ENCODE assay signal across 16 cellular contexts in genomic region chr1:226466301-226466700, GRCh38.
"Had no signal": no experiment of that assay in that cellular context is flagged by ENCODE, and none has a peak within 500 bp of the region (broad histone marks: within the 10 kb centered on the region; RNA-seq: fewer than 3 reads in every experiment).

No MANE protein-coding gene starts in this region.

- DNase-seq: activated CD4-positive, alpha-beta T cell treated with anti-CD3 and anti-CD28 coated beads for 4 hours; activated CD8-positive, alpha-beta memory T cell treated with anti-CD3 and anti-CD28 coated beads, Interleukin-2, amount 50 U/mL, for 4 hours; activated CD8-positive, alpha-beta T cell treated with anti-CD3 and anti-CD28 coated beads for 36 hours; activated gamma-delta T cell treated with Interleukin-2 at 50 U/mL for 16 hours; activated naive CD8-positive, alpha-beta T cell treated with anti-CD3 and anti-CD28 coated beads, Interleukin-2, amount 10 ng/mL, durations not matched to agents 7 days and 5 days; activated T-cell treated with anti-CD3 and anti-CD28 coated beads, Interleukin-2, amount 50 U/mL, for 72 hours; aorta; gastrocnemius medialis; left ventricle myocardium superior; mesendoderm; small intestine had no signal

- H3K9me3 ChIP-seq: gastrocnemius medialis had no signal

- ATAC-seq: activated CD8-positive, alpha-beta T cell treated with anti-CD3 and anti-CD28 coated beads for 36 hours; activated T-cell treated with anti-CD3 and anti-CD28 coated beads, Interleukin-2, amount 50 U/mL, for 72 hours; gastrocnemius medialis; left ventricle myocardium superior; stimulated activated effector memory CD8-positive, alpha-beta T cell treated with anti-CD3 and anti-CD28 coated beads, Interleukin-12 subunit alpha, Interleukin-12 subunit beta, amount 100 ng/mL, for 72 hours had no signal

- H3K4me1 Mint-ChIP-seq: activated naive CD8-positive, alpha-beta T cell treated with anti-CD3 and anti-CD28 coated beads, Interleukin-2, amount 10 ng/mL, durations not matched to agents 7 days and 5 days; neural progenitor cell had no signal

- H3K9me3 Mint-ChIP-seq: stimulated activated effector memory CD8-positive, alpha-beta T cell treated with anti-CD3 and anti-CD28 coated beads, Interleukin-12 subunit alpha, Interleukin-12 subunit beta, amount 100 ng/mL, for 72 hours had no signal

- H3K79me2 ChIP-seq: hepatocyte, parathyroid adenoma had no signal

- H3K27ac Mint-ChIP-seq: activated CD8-positive, alpha-beta T cell treated with anti-CD3 and anti-CD28 coated beads for 36 hours; activated naive CD8-positive, alpha-beta T cell treated with anti-CD3 and anti-CD28 coated beads, Interleukin-2, amount 10 ng/mL, durations not matched to agents 7 days and 5 days; activated T-cell treated with anti-CD3 and anti-CD28 coated beads, Interleukin-2, amount 50 U/mL, for 72 hours; neural progenitor cell; stimulated activated effector memory CD8-positive, alpha-beta T cell treated with anti-CD3 and anti-CD28 coated beads, Interleukin-12 subunit alpha, Interleukin-12 subunit beta, amount 100 ng/mL, for 72 hours; type B pancreatic cell had no signal

- H3K27me3 Mint-ChIP-seq: activated CD8-positive, alpha-beta T cell treated with anti-CD3 and anti-CD28 coated beads for 36 hours had no signal

- H3K27ac ChIP-seq: gastrocnemius medialis, hepatocyte, neural progenitor cell, parathyroid adenoma had no signal

- H3K36me3 ChIP-seq: gastrocnemius medialis, neural progenitor cell had no signal

- H3K36me3 Mint-ChIP-seq: activated naive CD8-positive, alpha-beta T cell treated with anti-CD3 and anti-CD28 coated beads, Interleukin-2, amount 10 ng/mL, durations not matched to agents 7 days and 5 days; stimulated activated effector memory CD8-positive, alpha-beta T cell treated with anti-CD3 and anti-CD28 coated beads, Interleukin-12 subunit alpha, Interleukin-12 subunit beta, amount 100 ng/mL, for 72 hours; type B pancreatic cell had no signal

- H3K4me1 ChIP-seq: gastrocnemius medialis, parathyroid adenoma had no signal

- H2AFZ ChIP-seq: hepatocyte, neural progenitor cell, parathyroid adenoma had no signal

- H3K27me3 ChIP-seq: gastrocnemius medialis, hepatocyte, neural progenitor cell had no signal

- H3K4me3 ChIP-seq: gastrocnemius medialis, hepatocyte, neural progenitor cell had no signal

- H3K4me3 Mint-ChIP-seq: activated CD8-positive, alpha-beta T cell treated with anti-CD3 and anti-CD28 coated beads for 36 hours; activated naive CD8-positive, alpha-beta T cell treated with anti-CD3 and anti-CD28 coated beads, Interleukin-2, amount 10 ng/mL, durations not matched to agents 7 days and 5 days; activated T-cell treated with anti-CD3 and anti-CD28 coated beads, Interleukin-2, amount 50 U/mL, for 72 hours; neural progenitor cell; stimulated activated effector memory CD8-positive, alpha-beta T cell treated with anti-CD3 and anti-CD28 coated beads, Interleukin-12 subunit alpha, Interleukin-12 subunit beta, amount 100 ng/mL, for 72 hours; type B pancreatic cell had no signal

- H3K4me2 ChIP-seq: hepatocyte, neural progenitor cell had no signal
